ENCODE assay signal across 17 cellular contexts in genomic region chr1:30600706-30601105, GRCh38.
DNase-seq lines count a peak whose midpoint lies in the region; ATAC-seq, FAIRE-seq and TF ChIP-seq lines count a peak whose summit lies in the region.
"Had no signal": no experiment of that assay in that cellular context is flagged by ENCODE, and none has a peak within 500 bp of the region (broad histone marks: within the 10 kb centered on the region; RNA-seq: fewer than 3 reads in every experiment).

No MANE protein-coding gene starts in this region.

- H3K27ac ChIP-seq in heart right ventricle (no peak overlapping the region), kidney (ENCODE audit: low read depth in 2 of 2, low read length in 2 of 2) (no peak overlapping the region), vagina (peak overlapping the region; percentile 30)

- no peaks in the 10 kb centered on the region for H3K36me3 ChIP-seq in heart right ventricle
- H3K36me3 ChIP-seq in bronchial epithelial cell (ENCODE audit: control insufficient read depth, insufficient read depth, low read length) = no peaks in the 10 kb centered on the region
- no peaks in the 10 kb centered on the region for H3K36me3 ChIP-seq in kidney (ENCODE audit: control insufficient read depth in 1 of 2, insufficient read depth in 2 of 2, low read length in 2 of 2)
- no peaks in the 10 kb centered on the region for H3K36me3 ChIP-seq in vagina

- H3K4me1 ChIP-seq in heart right ventricle (no peaks in the 10 kb centered on the region), kidney (ENCODE audit: control insufficient read depth in 1 of 2, insufficient read depth in 1 of 2, low read depth in 1 of 2, low read length in 2 of 2) (no peaks in the 10 kb centered on the region), vagina (no peaks in the 10 kb centered on the region)

- no peak for TF ChIP-seq POLR2A in vagina (IDR thresholded peaks at IDR 0.05)

- FAIRE-seq in bronchial epithelial cell (lab: Jason Lieb, UNC) (peak; percentile 43), kidney (lab: Jason Lieb, UNC) (no peak), frontal cortex (lab: Jason Lieb, UNC) (no peak)
- FAIRE-seq: GM19239, HTR-8/SVneo had no signal

- H3K4me3 ChIP-seq in heart right ventricle (no peak overlapping the region), bronchial epithelial cell (ENCODE audit: low read depth, low read length) (no peak overlapping the region), kidney (ENCODE audit: low read length in 2 of 2) (no peak overlapping the region), vagina (no peak overlapping the region)

- H3K9ac ChIP-seq in kidney (ENCODE audit: low read length in 2 of 2) = no peak overlapping the region

- 65 to 73% methylated on average over 4 of the region's 4 CpGs for WGBS in heart right ventricle, 2 donors

- DNase-seq in cardiac septum (ENCODE audit: low spot score) (peak; percentile 33), heart right ventricle (no peak), bronchial epithelial cell (ENCODE audit: low read depth) (no peak), kidney (peak; percentile 31), vagina (ENCODE audit: extremely low spot score in 2 of 2) (peak in 1 of 2 donors; percentile 70), NCI-H1694 (lab: John Stamatoyannopoulos, UW) (no peak), frontal cortex (ENCODE audit: low spot score in 2 of 2) (no peak)
- DNase-seq: C1 segment of cervical spinal cord, H7, NCI-H1930, NCI-H2171, NCI-H82 had no signal

- H3K9me3 ChIP-seq in heart right ventricle (peaks cover 0 to 8% (median 0%) of the 10 kb centered on the region in 11 donors), kidney (ENCODE audit: control insufficient read depth in 1 of 2, low read length in 2 of 2) (no peaks in the 10 kb centered on the region), vagina (no peaks in the 10 kb centered on the region)

- intact Hi-C loops in cardiac septum (cut with DNase I) (no loop called here), heart right ventricle (cut with DNase I) (no loop called here), kidney (cut with DNase I) (no loop called here), vagina (cut with DNase I) (loop anchor here (2.0 kb wide), 1 partner anchor 78 kb away; no protein-coding TSS in a partner anchor)

- ATAC-seq in heart right ventricle (no peak), GM19455 (IDR thresholded peaks at IDR 0.05; ENCODE audit: unreplicated experiment) (no peak)
- ATAC-seq: Panc1, Right ventricle myocardium inferior had no signal

- TF ChIP-seq CTCF in heart right ventricle (IDR thresholded peaks at IDR 0.05) (no peak), bronchial epithelial cell (IDR thresholded peaks at IDR 0.05; ENCODE audit: insufficient read depth, low read length, severe bottlenecking) (no peak), kidney (IDR thresholded peaks at IDR 0.05; ENCODE audit: borderline replicate concordance, extremely low read depth, insufficient read depth) (no peak), vagina (IDR thresholded peaks at IDR 0.05) (no peak)

- H3K27me3 ChIP-seq in heart right ventricle (peaks cover 0 to 34% (median 24%) of the 10 kb centered on the region in 7 donors), bronchial epithelial cell (ENCODE audit: control insufficient read depth, insufficient read depth, low read length) (no peaks in the 10 kb centered on the region), vagina (no peaks in the 10 kb centered on the region)

Comparison
In these comparisons a context has a peak if more than half of its experiments do, and no peak if none do; other contexts are left out.
1. DNase-seq: peak in cardiac septum (single experiment) and kidney (single experiment); none in heart right ventricle (0 of 2), bronchial epithelial cell (single experiment), NCI-H1694 (single experiment) and frontal cortex (0 of 2).